ENCODE assay signal across 26 cellular contexts in genomic region chr14:78782551-78782950, GRCh38.
"Had no signal": no experiment of that assay in that cellular context is flagged by ENCODE, and none has a peak within 500 bp of the region (broad histone marks: within the 10 kb centered on the region; RNA-seq: fewer than 3 reads in every experiment).

No MANE protein-coding gene starts in this region.

- H3K36me3 ChIP-seq: ascending aorta, cardiac muscle cell had no signal

- H3K27ac ChIP-seq: ascending aorta, body of pancreas, cardiac muscle cell had no signal

- ATAC-seq: activated naive CD4-positive, alpha-beta T cell treated with anti-CD3 and anti-CD28 coated beads, Interleukin-2, amount 50 U/mL, for 72 hours; activated naive CD8-positive, alpha-beta T cell treated with anti-CD3 and anti-CD28 coated beads, Interleukin-2, amount 50 U/mL, for 24 hours; activated T-cell treated with anti-CD3 and anti-CD28 coated beads, Interleukin-2, amount 50 U/mL, for 4 hours; body of pancreas; T-cell had no signal

- H3K27me3 Mint-ChIP-seq: activated B cell treated with CpG ODN at 0.5 μM for 24 hours; activated CD4-positive, alpha-beta memory T cell treated with anti-CD3 and anti-CD28 coated beads for 36 hours; activated CD4-positive, alpha-beta T cell treated with anti-CD3 and anti-CD28 coated beads, Interleukin-2, amount 10 ng/mL, durations not matched to agents 7 days and 5 days; T-cell had no signal

- H3K4me3 ChIP-seq: ascending aorta, body of pancreas, cardiac muscle cell had no signal

- H3K27ac Mint-ChIP-seq: activated B cell treated with CpG ODN at 0.5 μM for 24 hours; activated CD4-positive, alpha-beta memory T cell treated with anti-CD3 and anti-CD28 coated beads for 36 hours; activated CD4-positive, alpha-beta T cell treated with anti-CD3 and anti-CD28 coated beads, Interleukin-2, amount 10 ng/mL, durations not matched to agents 7 days and 5 days; activated naive CD4-positive, alpha-beta T cell treated with anti-CD3 and anti-CD28 coated beads, Interleukin-2, amount 50 U/mL, for 72 hours; activated naive CD8-positive, alpha-beta T cell treated with anti-CD3 and anti-CD28 coated beads, Interleukin-2, amount 50 U/mL, for 24 hours; T-cell had no signal

- H3K4me1 Mint-ChIP-seq: activated B cell treated with CpG ODN at 0.5 μM for 24 hours; activated CD4-positive, alpha-beta T cell treated with anti-CD3 and anti-CD28 coated beads, Interleukin-2, amount 10 ng/mL, durations not matched to agents 7 days and 5 days; activated naive CD8-positive, alpha-beta T cell treated with anti-CD3 and anti-CD28 coated beads, Interleukin-2, amount 50 U/mL, for 24 hours; T-cell had no signal

- H3K4me3 Mint-ChIP-seq: activated B cell treated with CpG ODN at 0.5 μM for 24 hours; activated CD4-positive, alpha-beta memory T cell treated with anti-CD3 and anti-CD28 coated beads for 36 hours; activated CD4-positive, alpha-beta T cell treated with anti-CD3 and anti-CD28 coated beads, Interleukin-2, amount 10 ng/mL, durations not matched to agents 7 days and 5 days; activated naive CD8-positive, alpha-beta T cell treated with anti-CD3 and anti-CD28 coated beads, Interleukin-2, amount 50 U/mL, for 24 hours; activated T-cell treated with anti-CD3 and anti-CD28 coated beads, Interleukin-2, amount 50 U/mL, for 4 hours; T-cell had no signal

- H3K36me3 Mint-ChIP-seq: activated CD4-positive, alpha-beta memory T cell treated with anti-CD3 and anti-CD28 coated beads for 36 hours; activated naive CD4-positive, alpha-beta T cell treated with anti-CD3 and anti-CD28 coated beads, Interleukin-2, amount 50 U/mL, for 72 hours; T-cell had no signal

- H3K27me3 ChIP-seq: ascending aorta, body of pancreas, cardiac muscle cell had no signal

- DNase-seq: activated B cell treated with CpG ODN at 0.5 μM for 24 hours; activated CD4-positive, alpha-beta memory T cell treated with anti-CD3 and anti-CD28 coated beads for 36 hours; activated CD4-positive, alpha-beta T cell treated with anti-CD3 and anti-CD28 coated beads for 1 hour; activated CD4-positive, alpha-beta T cell treated with anti-CD3 and anti-CD28 coated beads, Interleukin-2, amount 10 ng/mL, durations not matched to agents 7 days and 5 days; activated CD8-positive, alpha-beta memory T cell treated with anti-CD3 and anti-CD28 coated beads for 24 hours; activated effector memory CD4-positive, alpha-beta T cell treated with anti-CD3 and anti-CD28 coated beads, Interleukin-2, amount 50 U/mL, for 16 hours; activated naive CD4-positive, alpha-beta T cell treated with Interleukin-2 at 50 U/mL for 16 hours; activated naive CD8-positive, alpha-beta T cell treated with anti-CD3 and anti-CD28 coated beads, Interleukin-2, amount 50 U/mL, for 24 hours; activated T-cell treated with anti-CD3 and anti-CD28 coated beads, Interleukin-2, amount 50 U/mL, for 4 hours; amniotic stem cell; body of pancreas; KG1; NCI-H1092; NCI-H1417; NCI-H1694; NCI-H2029; NCI-H446; NCI-H526; NCI-H774; SIG-M5; T-cell; T-helper 2 cell; T1000 had no signal

- H3K4me1 ChIP-seq: ascending aorta, body of pancreas had no signal

- H3K9me3 Mint-ChIP-seq: activated CD4-positive, alpha-beta T cell treated with anti-CD3 and anti-CD28 coated beads, Interleukin-2, amount 10 ng/mL, durations not matched to agents 7 days and 5 days had no signal

- H3K9me3 ChIP-seq: ascending aorta, body of pancreas had no signal
